ENCODE assay signal across 8 cellular contexts in the genomic region with DNA sequence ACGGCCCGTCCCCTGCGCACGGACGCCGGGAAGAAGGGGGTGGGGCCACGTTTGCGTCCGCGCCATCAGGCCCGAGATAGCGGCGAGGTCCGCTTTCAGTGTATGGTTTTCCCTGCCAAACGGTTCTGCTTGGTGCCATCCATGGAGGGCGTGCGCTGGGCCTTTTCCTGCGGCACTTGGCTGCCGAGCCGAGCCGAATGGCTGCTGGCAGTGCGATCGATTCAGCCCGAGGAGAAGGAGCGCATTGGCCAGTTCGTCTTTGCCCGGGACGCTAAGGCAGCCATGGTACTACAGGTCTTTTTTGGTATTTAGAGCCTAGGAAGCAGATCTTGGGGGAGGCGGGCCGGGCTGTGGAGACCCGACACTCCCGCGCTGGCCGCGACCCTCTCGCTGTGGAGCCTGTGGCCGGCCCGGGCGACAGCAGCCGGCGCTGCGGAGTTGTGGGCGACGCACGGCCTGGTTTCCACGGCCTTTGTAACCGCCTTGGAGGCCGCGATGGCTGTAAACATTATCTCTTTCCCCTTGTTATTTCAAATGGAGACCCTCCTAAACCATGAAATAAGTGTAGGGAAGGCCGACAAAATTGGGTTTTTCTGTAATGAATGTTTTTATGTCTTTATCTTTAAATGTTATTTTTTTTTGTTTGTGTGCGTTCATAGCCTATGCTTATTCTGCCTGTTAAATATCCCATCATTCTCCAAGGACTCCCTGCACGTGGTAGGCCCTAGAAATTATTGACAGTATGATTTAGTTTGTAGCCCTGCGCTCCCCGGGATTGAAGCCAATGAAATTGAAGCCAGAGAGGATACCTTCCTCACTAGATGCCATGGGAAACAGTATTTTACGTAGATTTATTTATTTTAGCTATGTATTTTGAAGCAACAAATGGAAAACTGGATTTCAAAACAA. TPM values are rescaled to one million over a fixed set of nuclear protein-coding genes. Genes with fewer than 3 reads are reported as not detected.
DNase-seq lines count a peak whose midpoint lies in the region; ATAC-seq lines count a peak whose summit lies in the region.

A gene with protein sequence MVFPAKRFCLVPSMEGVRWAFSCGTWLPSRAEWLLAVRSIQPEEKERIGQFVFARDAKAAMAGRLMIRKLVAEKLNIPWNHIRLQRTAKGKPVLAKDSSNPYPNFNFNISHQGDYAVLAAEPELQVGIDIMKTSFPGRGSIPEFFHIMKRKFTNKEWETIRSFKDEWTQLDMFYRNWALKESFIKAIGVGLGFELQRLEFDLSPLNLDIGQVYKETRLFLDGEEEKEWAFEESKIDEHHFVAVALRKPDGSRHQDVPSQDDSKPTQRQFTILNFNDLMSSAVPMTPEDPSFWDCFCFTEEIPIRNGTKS (plus strand): TSS at position 54 of the 909 bp plus-strand sequence. CDS start 49 bp downstream, at position 103.

- H3K27me3 Mint-ChIP-seq in effector memory CD8-positive, alpha-beta T cell, result no peaks in the 10 kb centered on the region

- H3K9me3 Mint-ChIP-seq in effector memory CD8-positive, alpha-beta T cell, result no peaks in the 10 kb centered on the region

- peaks cover 35 to 61% of the 10 kb centered on the region in 2 donors for H3K4me1 Mint-ChIP-seq in effector memory CD8-positive, alpha-beta T cell (ENCODE audit: low read depth in 2 of 2)

- H3K4me3 Mint-ChIP-seq in effector memory CD8-positive, alpha-beta T cell, result peak within 1 kb of the TSS; percentile 94

- H3K36me3 Mint-ChIP-seq in effector memory CD8-positive, alpha-beta T cell (ENCODE audit: insufficient read depth), result peaks cover 25% of the 10 kb centered on the region

- H3K27ac ChIP-seq in temporal lobe (ENCODE audit: low read depth, low read length), result peak within 1 kb of the TSS; percentile 99

- H3K27ac Mint-ChIP-seq in effector memory CD8-positive, alpha-beta T cell, result peak within 1 kb of the TSS; percentile 96

- peak; percentile 54 for DNase-seq in NCI-H2171 treated with DMSO at 0.1 percent for 48 hours (lab: John Stamatoyannopoulos, UW)
- no peak for DNase-seq in NCI-H2171 (lab: John Stamatoyannopoulos, UW)
- peak; percentile 77 for DNase-seq in HT-29 (ENCODE audit: low spot score)
- DNase-seq in SHP77 treated with DMSO at 0.1 percent for 48 hours (lab: John Stamatoyannopoulos, UW), result peak; percentile 47
- no peak for DNase-seq in effector memory CD8-positive, alpha-beta T cell
- DNase-seq in lung microvascular endothelial cell (ENCODE audit: low read depth in 2 of 2), result peak; percentile 42 to 66

- peak; percentile 18 for ATAC-seq in GM21515 (IDR thresholded peaks at IDR 0.05; ENCODE audit: unreplicated experiment)
- ATAC-seq in effector memory CD8-positive, alpha-beta T cell (replicated peaks), result peak; percentile 20

RNA-seq across cellular contexts. Expression of the gene that starts here (rescaled TPM):
- total RNA-seq in HT-29 (2014; rRNA removed; shearing (Covaris generic)), result 27.0 and 29.7 TPM in 2 replicates
- total RNA-seq in lung microvascular endothelial cell, result 33.1 and 37.7 TPM in 2 replicates
- total RNA-seq in temporal lobe, result 199 TPM

Comparison
In these comparisons a context has a peak if more than half of its experiments do, and no peak if none do; other contexts are left out.
1. DNase-seq: peak in NCI-H2171 treated with DMSO at 0.1 percent for 48 hours (single experiment), HT-29 (single experiment), SHP77 treated with DMSO at 0.1 percent for 48 hours (single experiment) and lung microvascular endothelial cell (2 of 2); none in NCI-H2171 (single experiment) and effector memory CD8-positive, alpha-beta T cell (0 of 3).